Comparison of ENCODE assay signal across 8 cellular contexts in the genomic region with DNA sequence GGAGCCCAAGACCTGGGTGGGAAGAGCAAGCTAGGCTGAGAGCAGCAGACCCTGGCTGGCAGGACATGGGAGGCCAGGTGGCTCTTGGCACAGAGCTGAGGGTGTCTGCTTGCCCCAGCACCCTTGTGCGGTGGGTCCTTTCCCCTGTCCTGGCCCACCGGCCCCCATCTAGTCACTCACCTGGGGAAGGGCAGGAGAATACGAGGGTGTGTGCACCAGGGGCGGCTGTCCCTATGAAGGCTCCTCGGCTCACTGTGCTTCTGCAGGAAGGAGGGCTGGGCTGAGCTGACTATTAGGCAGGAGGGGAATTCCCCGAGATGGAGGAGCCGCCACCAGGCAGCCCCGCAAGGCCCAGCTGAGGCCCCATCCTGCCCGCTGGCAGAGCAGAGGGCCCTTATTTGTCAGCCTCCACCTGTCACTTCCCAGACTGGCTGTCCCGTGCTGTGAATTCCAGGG. TPM values are rescaled to one million over a fixed set of nuclear protein-coding genes. Genes with fewer than 3 reads are reported as not detected.
DNase-seq lines count a peak whose midpoint lies in the region; ATAC-seq and TF ChIP-seq lines count a peak whose summit lies in the region.

No MANE protein-coding gene starts in this region.

- H3K9me3 Mint-ChIP-seq in glutamatergic neuron (ENCODE audit: unreplicated experiment) = peaks cover 3% of the 10 kb centered on the region

- H3K27ac ChIP-seq in AG04450 (ENCODE audit: low read depth, low read length) = no peak overlapping the region
- peak overlapping the region; percentile 73 to 74 for H3K27ac ChIP-seq in uterus

- DNase-seq in AG04450 (ENCODE audit: low read depth, low spot score) (no peak), activated T-cell treated with anti-CD3 and anti-CD28 coated beads for 24 hours (ENCODE audit: low read depth) (peak; percentile 71), uterus (no peak), SKM-1 treated with dmso at 0.1 percent for 144 hours (lab: John Stamatoyannopoulos, UW; ENCODE audit: unreplicated experiment) (no peak), glutamatergic neuron (no peak)

- POLR2A ChIA-PET in AG04450 (lab: Yijun Ruan, JAX) = no interaction called here

- peak; percentile 70 for ATAC-seq in GM19438 (IDR thresholded peaks at IDR 0.05; ENCODE audit: low read depth, unreplicated experiment)
- ATAC-seq in HG03558 (IDR thresholded peaks at IDR 0.05; ENCODE audit: extremely low read depth, unreplicated experiment) = peak; percentile 45

- H3K4me1 ChIP-seq in mononuclear cell (ENCODE audit: insufficient read depth, low read length) = peaks cover 75% of the 10 kb centered on the region
- no peaks in the 10 kb centered on the region for H3K4me1 ChIP-seq in uterus

- no peak overlapping the region for H3K27ac Mint-ChIP-seq in glutamatergic neuron (ENCODE audit: unreplicated experiment)

- TF ChIP-seq CTCF in AG04450 (IDR thresholded peaks at IDR 0.05; ENCODE audit: low read depth, low read length) (no peak), uterus (IDR thresholded peaks at IDR 0.05) (no peak), glutamatergic neuron (IDR thresholded peaks at IDR 0.05; ENCODE audit: partially characterized antibody, unreplicated experiment) (no peak)

- no peaks in the 10 kb centered on the region for H3K36me3 Mint-ChIP-seq in glutamatergic neuron (ENCODE audit: unreplicated experiment)

- peaks cover 11% of the 10 kb centered on the region for H3K4me1 Mint-ChIP-seq in glutamatergic neuron (ENCODE audit: low read depth, unreplicated experiment)

- no peaks in the 10 kb centered on the region for H3K36me3 ChIP-seq in uterus

- H3K9me3 ChIP-seq in AG04450 (ENCODE audit: control insufficient read depth, insufficient read depth, low read length) = no peaks in the 10 kb centered on the region
- H3K9me3 ChIP-seq in mononuclear cell (ENCODE audit: low read depth, low read length) = no peaks in the 10 kb centered on the region
- H3K9me3 ChIP-seq in uterus = no peaks in the 10 kb centered on the region

- H3K27me3 ChIP-seq in AG04450 (ENCODE audit: control insufficient read depth, insufficient read depth, low read length) (no peaks in the 10 kb centered on the region), mononuclear cell (ENCODE audit: insufficient read depth, low read length) (no peaks in the 10 kb centered on the region), uterus (no peaks in the 10 kb centered on the region)

- H3K27me3 Mint-ChIP-seq in glutamatergic neuron (ENCODE audit: unreplicated experiment) = peaks cover 8% of the 10 kb centered on the region

- peak overlapping the region; percentile 31 for H3K4me3 ChIP-seq in AG04450 (ENCODE audit: low read depth, low read length)
- H3K4me3 ChIP-seq in mononuclear cell (ENCODE audit: low read length) = peak overlapping the region; percentile 2
- no peak overlapping the region for H3K4me3 ChIP-seq in uterus

- intact Hi-C loops in uterus (cut with DNase I; ENCODE audit: low total_unique reads) = no loop called here

- CTCF ChIA-PET in AG04450 (lab: Charles Lee) = interaction anchor here (0.8 to 2.0 kb wide), 2 partner anchors 29 to 35 kb away, joined by 5 to 10 read pairs; no protein-coding TSS in a partner anchor

- no peak overlapping the region for H3K4me3 Mint-ChIP-seq in glutamatergic neuron (ENCODE audit: unreplicated experiment)

- no peak for TF ChIP-seq POLR2A in uterus (IDR thresholded peaks at IDR 0.05)

RNA-seq across cellular contexts. Expression of a gene that starts 6.1 kb away (rescaled TPM):
- 42.6 and 49.2 TPM in 2 replicates for polyA plus RNA-seq in AG04450 (2011; rRNA removed)
- polyA minus RNA-seq in AG04450 (2011; rRNA and poly(A)+ RNA removed) = 67.8 and 79.9 TPM in 2 replicates
- total RNA-seq in mononuclear cell (222 TPM), uterus (10 to 100 TPM; 35.6 to 70.8 (median 50.7) TPM), glutamatergic neuron (ENCODE audit: unreplicated experiment) (34.1 TPM)

Comparison
In these comparisons a context has a peak if more than half of its experiments do, and no peak if none do; other contexts are left out.
1. H3K4me3 ChIP-seq: peak in AG04450 (single experiment) and mononuclear cell (single experiment); none in uterus (0 of 2).